Comparison of ENCODE assay signal across 8 cellular contexts in the genomic region with DNA sequence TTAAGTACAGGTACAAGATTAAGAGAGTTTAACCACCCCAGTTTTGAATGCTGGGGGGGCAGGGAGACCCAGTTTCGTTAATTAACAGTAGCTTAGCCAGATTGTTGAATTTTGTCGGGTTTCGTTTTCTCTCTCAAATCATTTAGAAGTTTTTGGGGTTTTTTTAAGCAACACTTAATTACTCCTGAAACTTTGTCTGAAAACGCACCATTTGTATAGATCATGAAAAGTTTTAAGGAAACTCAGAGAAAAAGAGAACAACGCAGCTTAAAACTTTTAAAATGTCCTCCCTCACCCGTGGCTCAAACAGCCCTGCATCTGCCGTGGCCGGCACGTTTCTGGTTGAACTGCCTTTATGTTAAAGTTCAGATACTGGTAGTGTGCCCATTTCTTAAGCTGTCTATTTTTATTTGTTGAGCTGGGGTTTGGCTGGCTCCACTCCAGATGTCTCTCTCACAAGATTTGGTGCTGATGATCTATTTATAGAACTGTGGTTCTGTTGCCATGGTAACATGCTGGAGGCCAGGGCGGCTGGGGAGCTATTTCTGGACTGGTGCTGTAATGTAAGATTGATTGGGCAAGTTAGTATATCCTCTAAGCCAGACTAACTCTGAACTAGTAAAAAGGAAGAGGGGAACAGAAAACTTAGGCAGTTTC. TPM values are rescaled to one million over a fixed set of nuclear protein-coding genes. Genes with fewer than 3 reads are reported as not detected.
DNase-seq lines count a peak whose midpoint lies in the region; ATAC-seq lines count a peak whose summit lies in the region.

No MANE protein-coding gene starts in this region.

- no peaks in the 10 kb centered on the region for H3K9me3 ChIP-seq in CD4-positive, alpha-beta memory T cell (ENCODE audit: control insufficient read depth in 1 of 2, low read length in 2 of 2)
- H3K9me3 ChIP-seq in muscle layer of colon (ENCODE audit: low read length): no peaks in the 10 kb centered on the region

- H3K4me1 ChIP-seq in CD4-positive, alpha-beta memory T cell (ENCODE audit: insufficient read depth, low read length): peaks cover 30% of the 10 kb centered on the region
- H3K4me1 ChIP-seq in muscle layer of colon (ENCODE audit: insufficient read depth, low read length): peaks cover 32% of the 10 kb centered on the region

- H3K27me3 ChIP-seq in CD4-positive, alpha-beta memory T cell (ENCODE audit: insufficient read depth, low read length): no peaks in the 10 kb centered on the region
- no peaks in the 10 kb centered on the region for H3K27me3 ChIP-seq in muscle layer of colon (ENCODE audit: control insufficient read depth in 1 of 2, insufficient read depth in 2 of 2, low read length in 2 of 2)

- peaks cover 81 to 89% of the 10 kb centered on the region in 2 donors for H3K36me3 Mint-ChIP-seq in CD4-positive, alpha-beta memory T cell
- peaks cover 89% of the 10 kb centered on the region for H3K36me3 Mint-ChIP-seq in activated CD8-positive, alpha-beta T cell treated with anti-CD3 and anti-CD28 coated beads, Interleukin-2, amount 10 ng/mL, durations not matched to agents 7 days and 5 days (ENCODE audit: low read depth)

- peaks cover 0 to 2% of the 10 kb centered on the region in 2 donors for H3K27me3 Mint-ChIP-seq in CD4-positive, alpha-beta memory T cell
- H3K27me3 Mint-ChIP-seq in activated CD8-positive, alpha-beta T cell treated with anti-CD3 and anti-CD28 coated beads, Interleukin-2, amount 10 ng/mL, durations not matched to agents 7 days and 5 days (ENCODE audit: low read depth): no peaks in the 10 kb centered on the region

- H3K4me3 ChIP-seq in CD4-positive, alpha-beta memory T cell (ENCODE audit: low read length in 2 of 2): no peak overlapping the region
- H3K4me3 ChIP-seq in muscle layer of colon (ENCODE audit: low read depth in 1 of 2, low read length in 2 of 2): peak overlapping the region in 1 of 2 donors; percentile 41

- peak overlapping the region; percentile 23 for H3K27ac ChIP-seq in CD4-positive, alpha-beta memory T cell (ENCODE audit: low read depth, low read length)
- peak overlapping the region; percentile 30 for H3K27ac ChIP-seq in epithelial cell of prostate
- H3K27ac ChIP-seq in muscle layer of colon (ENCODE audit: low read depth, low read length): peak overlapping the region; percentile 48
- peak overlapping the region; percentile 36 for H3K27ac ChIP-seq in substantia nigra (ENCODE audit: low read depth, low read length, poor library complexity, severe bottlenecking)

- peak overlapping the region; percentile 78 to 97 (median 92) for H3K27ac Mint-ChIP-seq in CD4-positive, alpha-beta memory T cell
- H3K27ac Mint-ChIP-seq in activated CD8-positive, alpha-beta T cell treated with anti-CD3 and anti-CD28 coated beads, Interleukin-2, amount 10 ng/mL, durations not matched to agents 7 days and 5 days: peak overlapping the region; percentile 92

- POLR2A ChIA-PET in CD4-positive, alpha-beta memory T cell (lab: Charles Lee; ENCODE audit: partially characterized antibody): interaction anchor here (1.3 to 2.1 kb wide), 4 partner anchors 10 to 125 kb away, joined by 5 to 9 read pairs (median 8); partner anchors contain the start of gene ATP5F1E
- POLR2A ChIA-PET in activated CD8-positive, alpha-beta T cell treated with anti-CD3 and anti-CD28 coated beads, Interleukin-2, amount 10 ng/mL, durations not matched to agents 7 days and 5 days (lab: Charles Lee): interaction anchor here (0.6 to 1.4 kb wide), 3 partner anchors 16 to 125 kb away, joined by 3 to 4 read pairs (median 4); partner anchors contain the start of gene ATP5F1E

- peak; percentile 81 for ATAC-seq in HG03196 (IDR thresholded peaks at IDR 0.05; ENCODE audit: unreplicated experiment)
- ATAC-seq in activated CD8-positive, alpha-beta T cell treated with anti-CD3 and anti-CD28 coated beads, Interleukin-2, amount 10 ng/mL, durations not matched to agents 7 days and 5 days: peak; percentile 87

- CTCF ChIA-PET in CD4-positive, alpha-beta memory T cell (lab: Charles Lee; ENCODE audit: partially characterized antibody): interaction anchor here (1.5 to 2.1 kb wide), 2 partner anchors 8 to 32 kb away, joined by 3 to 5 read pairs; no protein-coding TSS in a partner anchor
- CTCF ChIA-PET in activated CD8-positive, alpha-beta T cell treated with anti-CD3 and anti-CD28 coated beads, Interleukin-2, amount 10 ng/mL, durations not matched to agents 7 days and 5 days (lab: Charles Lee): interaction anchor here (0.8 to 1.5 kb wide), 3 partner anchors 11 to 673 kb away, joined by 3 to 7 read pairs (median 3); no protein-coding TSS in a partner anchor

- peaks cover 32 to 72% (median 48%) of the 10 kb centered on the region in 4 donors for H3K4me1 Mint-ChIP-seq in CD4-positive, alpha-beta memory T cell
- peaks cover 84% of the 10 kb centered on the region for H3K4me1 Mint-ChIP-seq in activated CD8-positive, alpha-beta T cell treated with anti-CD3 and anti-CD28 coated beads, Interleukin-2, amount 10 ng/mL, durations not matched to agents 7 days and 5 days (ENCODE audit: low read depth)

- intact Hi-C loops in CD4-positive, alpha-beta memory T cell (cut with micrococcal nuclease): loop anchor here (2.0 kb wide), 1 partner anchor 15 kb away; no protein-coding TSS in a partner anchor

- DNase-seq in CD4-positive, alpha-beta memory T cell: peak; percentile 68 to 83 (median 71)
- DNase-seq in GM19238 (ENCODE audit: insufficient read length, low spot score) (peak; percentile 60), NCI-H524 treated with DMSO at 0.1 percent for 48 hours (lab: John Stamatoyannopoulos, UW) (peak; percentile 55), epithelial cell of prostate (ENCODE audit: low read depth, low spot score) (peak; percentile 51), substantia nigra (lab: John Stamatoyannopoulos, UW) (peak in 46 of 49 donors; percentile 3 to 99 (median 62))
- peak; percentile 82 for DNase-seq in activated CD8-positive, alpha-beta T cell treated with anti-CD3 and anti-CD28 coated beads, Interleukin-2, amount 10 ng/mL, durations not matched to agents 7 days and 5 days

- peak overlapping the region; percentile 24 for H3K9ac ChIP-seq in muscle layer of colon (ENCODE audit: low read length)

- H3K4me3 Mint-ChIP-seq in CD4-positive, alpha-beta memory T cell: peak overlapping the region; percentile 75 to 91 (median 80)
- H3K4me3 Mint-ChIP-seq in activated CD8-positive, alpha-beta T cell treated with anti-CD3 and anti-CD28 coated beads, Interleukin-2, amount 10 ng/mL, durations not matched to agents 7 days and 5 days: peak overlapping the region; percentile 78

- H3K36me3 ChIP-seq in CD4-positive, alpha-beta memory T cell (ENCODE audit: insufficient read depth, low read length): peaks cover 69% of the 10 kb centered on the region
- H3K36me3 ChIP-seq in muscle layer of colon (ENCODE audit: insufficient read depth, low read length): peaks cover 81% of the 10 kb centered on the region

- H3K9me3 Mint-ChIP-seq in CD4-positive, alpha-beta memory T cell: peaks cover 0 to 2% (median 0%) of the 10 kb centered on the region in 8 donors
- no peaks in the 10 kb centered on the region for H3K9me3 Mint-ChIP-seq in activated CD8-positive, alpha-beta T cell treated with anti-CD3 and anti-CD28 coated beads, Interleukin-2, amount 10 ng/mL, durations not matched to agents 7 days and 5 days (ENCODE audit: insufficient read depth)

RNA-seq across cellular contexts. Expression of gene GNAS, which starts 55.1 kb away (rescaled TPM):
- total RNA-seq in CD4-positive, alpha-beta memory T cell: 100 to 1,000 TPM; 641 to 645 TPM
- 100 to 1,000 TPM in 1 of 2 donors, 10 to 100 TPM in 1; 70.1 to 184 TPM for polyA plus RNA-seq in CD4-positive, alpha-beta memory T cell
- total RNA-seq in activated CD8-positive, alpha-beta T cell treated with anti-CD3 and anti-CD28 coated beads, Interleukin-2, amount 10 ng/mL, durations not matched to agents 7 days and 5 days: 100 to 1,000 TPM; 912 to 952 TPM

RNA-seq across cellular contexts. Expression of gene GNAS-AS1, which starts 56.9 kb away (rescaled TPM):
- total RNA-seq in CD4-positive, alpha-beta memory T cell: 1 to 10 TPM in 1 of 2 experiments, under 1 TPM in 1; 0.94 to 1.1 TPM
- not detected for polyA plus RNA-seq in CD4-positive, alpha-beta memory T cell
- total RNA-seq in activated CD8-positive, alpha-beta T cell treated with anti-CD3 and anti-CD28 coated beads, Interleukin-2, amount 10 ng/mL, durations not matched to agents 7 days and 5 days: 1 to 10 TPM; 1.3 to 2.0 TPM
